Comparison of ENCODE assay signal across 15 cellular contexts in the genomic region with DNA sequence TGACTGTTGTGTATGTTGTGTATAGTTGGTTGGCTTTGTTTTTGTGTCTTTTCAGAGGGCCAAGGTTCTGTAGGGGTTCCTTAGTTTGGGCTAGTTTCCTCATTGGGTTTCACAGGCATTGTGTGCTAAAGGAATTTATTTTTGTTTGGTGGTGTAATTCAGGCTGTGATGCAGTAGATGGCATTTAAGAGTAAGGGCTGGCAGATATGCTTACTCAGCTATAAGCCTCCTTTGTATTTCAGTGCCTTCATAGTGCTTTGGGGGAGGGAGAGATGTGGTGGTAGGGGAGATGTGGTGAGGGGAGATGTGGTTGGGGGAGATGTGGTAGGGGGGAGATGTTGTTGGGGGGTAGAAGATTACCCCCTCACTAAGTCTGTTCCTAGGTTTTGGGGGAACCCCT.
DNase-seq lines count a peak whose midpoint lies in the region; ATAC-seq and TF ChIP-seq lines count a peak whose summit lies in the region.
"Had no signal": no experiment of that assay in that cellular context is flagged by ENCODE, and none has a peak within 500 bp of the region (broad histone marks: within the 10 kb centered on the region; RNA-seq: fewer than 3 reads in every experiment).

No MANE protein-coding gene starts in this region.

- no peak overlapping the region for H3K4me3 ChIP-seq in breast epithelium
- no peak overlapping the region for H3K4me3 ChIP-seq in OCI-LY7 (ENCODE audit: low read depth, low read length, poor library complexity, severe bottlenecking)

- H3K4me2 ChIP-seq in OCI-LY7 (ENCODE audit: low read length) = no peak overlapping the region

- TF ChIP-seq POLR2A in breast epithelium (IDR thresholded peaks at IDR 0.05) = no peak

- no peak overlapping the region for H3K27ac ChIP-seq in breast epithelium
- H3K27ac ChIP-seq in OCI-LY7 (ENCODE audit: low read depth, low read length, poor library complexity, severe bottlenecking) = no peak overlapping the region

- H3K79me2 ChIP-seq in OCI-LY7 (ENCODE audit: insufficient read depth, low read depth, low read length) = no peaks in the 10 kb centered on the region

- CTCF ChIA-PET in MCF 10A (lab: Yijun Ruan, JAX) = interaction anchor here (0.6 to 1.9 kb wide), 2 partner anchors 25 to 102 kb away, joined by 3 to 7 read pairs; no protein-coding TSS in a partner anchor
- CTCF ChIA-PET in OCI-LY7 (lab: Charles Lee; ENCODE audit: unreplicated experiment) = interaction anchor here (0.5 kb wide), 1 partner anchor 317 kb away, joined by 3 read pairs; no protein-coding TSS in a partner anchor

- H2AFZ ChIP-seq in OCI-LY7 (ENCODE audit: low read length) = no peak overlapping the region

- DNase-seq in MCF 10A (ENCODE audit: unreplicated experiment) (peak; percentile 11), breast epithelium (ENCODE audit: low spot score in 2 of 2) (no peak), OCI-LY7 (ENCODE audit: low spot score) (peak; percentile 4), chondrocyte (ENCODE audit: low spot score) (no peak), AG08396 (ENCODE audit: low spot score) (no peak), nucleus accumbens (lab: John Stamatoyannopoulos, UW) (no peak)
- no peak for DNase-seq in activated CD4-positive, alpha-beta T cell treated with anti-CD3 and anti-CD28 coated beads for 48 hours
- DNase-seq: activated CD8-positive, alpha-beta memory T cell treated with anti-CD3 and anti-CD28 coated beads for 24 hours; activated effector memory CD4-positive, alpha-beta T cell treated with Interleukin-2 at 50 U/mL for 16 hours; Caco-2; GOT3; midbrain; small intestine had no signal

- no peaks in the 10 kb centered on the region for H3K4me1 Mint-ChIP-seq in MCF 10A (ENCODE audit: insufficient read depth, unreplicated experiment)
- no peaks in the 10 kb centered on the region for H3K4me1 Mint-ChIP-seq in chondrocyte (ENCODE audit: low read depth)

- no peaks in the 10 kb centered on the region for H3K27me3 ChIP-seq in breast epithelium

- ATAC-seq in HG03432 (IDR thresholded peaks at IDR 0.05; ENCODE audit: unreplicated experiment) = no peak

- no peak overlapping the region for H3K4me3 Mint-ChIP-seq in MCF 10A (ENCODE audit: unreplicated experiment)
- no peak overlapping the region for H3K4me3 Mint-ChIP-seq in chondrocyte (ENCODE audit: unreplicated experiment)
- H3K4me3 Mint-ChIP-seq: stimulated activated naive CD8-positive, alpha-beta T cell treated with anti-CD3 and anti-CD28 coated beads, Interleukin-15, Interleukin-2, amounts not matched to agents 100 ng/mL and 50 ng/mL, for 24 hours had no signal

- no TSS peak for BruUV-seq in MCF 10A (replicated peaks; lab: Mats Ljungman, UMichigan)
- no TSS peak for BruUV-seq in OCI-LY7 (replicated peaks; lab: Mats Ljungman, UMichigan)

- intact Hi-C loops in MCF 10A (cut with micrococcal nuclease) (no loop called here), breast epithelium (cut with DNase I; ENCODE audit: low total_unique reads) (no loop called here), OCI-LY7 (cut with micrococcal nuclease; ENCODE audit: unreplicated experiment) (no loop called here)

- H3K9me3 Mint-ChIP-seq in MCF 10A (ENCODE audit: unreplicated experiment) (no peaks in the 10 kb centered on the region), chondrocyte (ENCODE audit: low read depth) (peaks cover 6% of the 10 kb centered on the region)
- H3K9me3 Mint-ChIP-seq: stimulated activated naive CD8-positive, alpha-beta T cell treated with anti-CD3 and anti-CD28 coated beads, Interleukin-15, Interleukin-2, amounts not matched to agents 100 ng/mL and 50 ng/mL, for 24 hours had no signal

- H3K4me1 ChIP-seq in breast epithelium (no peaks in the 10 kb centered on the region), OCI-LY7 (ENCODE audit: insufficient read depth, low read length, poor library complexity, severe bottlenecking) (no peaks in the 10 kb centered on the region)
- H3K4me1 ChIP-seq: Caco-2 had no signal

- H3K27me3 Mint-ChIP-seq in MCF 10A (ENCODE audit: insufficient read depth, unreplicated experiment) = peaks cover 31% of the 10 kb centered on the region
- peaks cover 13% of the 10 kb centered on the region for H3K27me3 Mint-ChIP-seq in chondrocyte (ENCODE audit: low read depth)

- H3K36me3 Mint-ChIP-seq in MCF 10A (ENCODE audit: insufficient read depth, unreplicated experiment) (no peaks in the 10 kb centered on the region), chondrocyte (ENCODE audit: low read depth) (no peaks in the 10 kb centered on the region)

- TF ChIP-seq CTCF in MCF 10A (IDR thresholded peaks at IDR 0.05; ENCODE audit: unreplicated experiment) (no peak), breast epithelium (IDR thresholded peaks at IDR 0.05) (no peak), OCI-LY7 (conservative IDR thresholded peaks at IDR 0.05; ENCODE audit: low read length) (peak; percentile 48; the same call in 1 of the 2 replicates), chondrocyte (IDR thresholded peaks at IDR 0.05) (peak; percentile 21)

- H3K36me3 ChIP-seq in breast epithelium = no peaks in the 10 kb centered on the region
- H3K36me3 ChIP-seq in OCI-LY7 (ENCODE audit: insufficient read depth, low read length) = no peaks in the 10 kb centered on the region

- POLR2A ChIA-PET in MCF 10A (lab: Yijun Ruan, JAX) = interaction anchor here (0.5 kb wide), 1 partner anchor 163 kb away, joined by 3 read pairs; no protein-coding TSS in a partner anchor
- POLR2A ChIA-PET in OCI-LY7 (lab: Charles Lee) = no interaction called here

- H3K27ac Mint-ChIP-seq in MCF 10A (ENCODE audit: low read depth, unreplicated experiment) (no peak overlapping the region), chondrocyte (ENCODE audit: unreplicated experiment) (no peak overlapping the region)
- H3K27ac Mint-ChIP-seq: stimulated activated naive CD8-positive, alpha-beta T cell treated with anti-CD3 and anti-CD28 coated beads, Interleukin-15, Interleukin-2, amounts not matched to agents 100 ng/mL and 50 ng/mL, for 24 hours had no signal

- no peaks in the 10 kb centered on the region for H4K20me1 ChIP-seq in OCI-LY7 (ENCODE audit: insufficient read depth, low read length)

- H3K9me2 ChIP-seq in OCI-LY7 (ENCODE audit: insufficient read depth, low read length) = no peaks in the 10 kb centered on the region

- H3K9me3 ChIP-seq in breast epithelium = no peaks in the 10 kb centered on the region
- H3K9me3 ChIP-seq in OCI-LY7 (ENCODE audit: low read length) = no peaks in the 10 kb centered on the region
- H3K9me3 ChIP-seq: Caco-2 had no signal

Comparison
In these comparisons a context has a peak if more than half of its experiments do, and no peak if none do; other contexts are left out.
1. DNase-seq: peak in MCF 10A (single experiment) and OCI-LY7 (single experiment); none in breast epithelium (0 of 2), chondrocyte (single experiment), AG08396 (single experiment), nucleus accumbens (0 of 56) and activated CD4-positive, alpha-beta T cell treated with anti-CD3 and anti-CD28 coated beads for 48 hours (single experiment).
2. CTCF ChIP-seq: peak in OCI-LY7 (single experiment) and chondrocyte (single experiment); none in MCF 10A (single experiment) and breast epithelium (0 of 3).